8 cellular contexts compared by ENCODE assay signal in the genomic region with DNA sequence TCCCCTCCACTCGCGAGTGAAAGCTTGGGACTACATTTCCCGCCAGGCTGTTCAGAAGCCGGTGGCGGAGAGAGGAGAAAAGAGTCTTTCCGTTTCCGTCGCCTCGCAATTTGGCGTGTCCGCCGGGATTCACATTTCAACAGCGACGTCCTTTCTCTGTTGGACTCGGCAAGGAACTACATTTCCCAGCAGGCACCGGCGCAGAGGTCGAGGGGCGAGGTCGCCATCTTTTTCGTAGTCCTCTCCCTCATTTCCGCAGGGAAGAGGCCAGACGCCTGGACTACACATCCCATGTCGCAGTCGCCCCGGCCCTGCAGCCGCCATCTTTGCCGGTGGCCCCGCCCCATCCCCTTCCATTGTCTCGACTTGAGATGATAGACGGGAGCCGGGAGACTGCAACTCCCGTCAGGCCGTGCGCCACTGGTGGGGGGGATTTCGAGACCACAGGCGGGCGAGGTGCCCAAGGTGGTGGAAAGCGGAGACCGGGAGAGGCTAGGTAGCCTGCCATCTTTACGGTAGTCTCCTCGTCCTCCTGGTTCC. TPM values are rescaled to one million over a fixed set of nuclear protein-coding genes. Genes with fewer than 3 reads are reported as not detected.
DNase-seq lines count a peak whose midpoint lies in the region; ATAC-seq and TF ChIP-seq lines count a peak whose summit lies in the region.

No MANE protein-coding gene starts in this region.

- intact Hi-C loops in heart right ventricle (cut with DNase I), result loop anchor here in 5 of 10 donors (1.0 to 5.0 kb wide), 6 partner anchors 26 to 264 kb away; a partner anchor contains a TSS
- intact Hi-C loops in posterior cingulate gyrus (cut with DNase I), result loop anchor here (2.0 kb wide), 1 partner anchor 28 kb away; a partner anchor contains a TSS

- H3K27me3 ChIP-seq in heart right ventricle (no peaks in the 10 kb centered on the region), upper lobe of left lung (no peaks in the 10 kb centered on the region)

- H3K4me1 ChIP-seq in heart right ventricle (peaks cover 0 to 24% (median 16%) of the 10 kb centered on the region in 9 donors), upper lobe of left lung (peaks cover 11 to 33% (median 17%) of the 10 kb centered on the region in 4 donors)

- TF ChIP-seq EP300 in upper lobe of left lung (IDR thresholded peaks at IDR 0.05), result no peak

- ATAC-seq in HG02870 (IDR thresholded peaks at IDR 0.05; ENCODE audit: unreplicated experiment) (peak; percentile 72), heart right ventricle (peak; percentile 85 to 92 (median 88)), upper lobe of left lung (ENCODE audit: low FRiP score in 2 of 2) (peak; percentile 92 to 97)

- TF ChIP-seq POLR2A in upper lobe of left lung (IDR thresholded peaks at IDR 0.05), result peak in 1 of 4 donors; percentile 46

- H3K27ac ChIP-seq in heart right ventricle, result peak overlapping the region; percentile 86 to 97 (median 94)
- H3K27ac ChIP-seq in upper lobe of left lung, result peak overlapping the region; percentile 89 to 98 (median 96)

- DNase-seq in NCI-H146 (lab: John Stamatoyannopoulos, UW), result peak; percentile 100
- DNase-seq in T-helper 1 cell, result peak; percentile 99 to 100 (median 99)
- DNase-seq in amniotic stem cell (lab: John Stamatoyannopoulos, UW), result peak; percentile 99
- DNase-seq in heart right ventricle, result peak; percentile 99 to 100
- peak; percentile 100 for DNase-seq in posterior cingulate gyrus
- DNase-seq in upper lobe of left lung, result peak; percentile 98 to 100

- 0 to 1% methylated on average over 42 of the region's 42 CpGs for WGBS in heart right ventricle, 2 donors
- 0 to 1% methylated on average over 26 to 42 of the region's 42 CpGs for WGBS in upper lobe of left lung, 2 donors

- peak overlapping the region; percentile 64 for H3K4me3 ChIP-seq in GM12875 (ENCODE audit: low read depth, low read length)
- peak overlapping the region; percentile 50 to 89 (median 69) for H3K4me3 ChIP-seq in heart right ventricle
- peak overlapping the region; percentile 49 to 82 (median 74) for H3K4me3 ChIP-seq in upper lobe of left lung

- peaks cover 0 to 21% (median 0%) of the 10 kb centered on the region in 9 donors for H3K36me3 ChIP-seq in heart right ventricle
- peaks cover 0 to 13% (median 6%) of the 10 kb centered on the region in 4 donors for H3K36me3 ChIP-seq in upper lobe of left lung

- H3K9me3 ChIP-seq in heart right ventricle (no peaks in the 10 kb centered on the region), upper lobe of left lung (no peaks in the 10 kb centered on the region)

- TF ChIP-seq CTCF in GM12875 (IDR thresholded peaks at IDR 0.05; ENCODE audit: borderline replicate concordance, insufficient read depth, low read depth, low read length) (no peak), heart right ventricle (IDR thresholded peaks at IDR 0.05) (no peak), upper lobe of left lung (IDR thresholded peaks at IDR 0.05) (no peak)

RNA-seq across cellular contexts. Expression of a gene that starts 0.9 kb away (rescaled TPM):
- total RNA-seq in heart right ventricle, result 1 to 10 TPM; 4.1 to 8.7 (median 5.8) TPM
- 10 to 100 TPM in 1 of 2 donors, 1 to 10 TPM in 1; 5.4 to 14.1 TPM for polyA plus RNA-seq in heart right ventricle
- 10 to 100 TPM in 4 of 6 donors, 1 to 10 TPM in 2; 7.3 to 40.9 (median 15.5) TPM for total RNA-seq in upper lobe of left lung

RNA-seq across cellular contexts. Expression of a gene that starts 26.1 kb away (rescaled TPM):
- total RNA-seq in heart right ventricle, result 10 to 100 TPM in 9 of 10 donors, 1 to 10 TPM in 1; 8.6 to 28.2 (median 19.9) TPM
- 10 to 100 TPM in 1 of 2 donors, 1 to 10 TPM in 1; 6.5 to 10.4 TPM for polyA plus RNA-seq in heart right ventricle
- total RNA-seq in upper lobe of left lung, result 10 to 100 TPM in 2 of 6 donors, 1 to 10 TPM in 4; 4.2 to 14.5 (median 7.1) TPM

RNA-seq across cellular contexts. Expression of a gene that starts 26.4 kb away (rescaled TPM):
- total RNA-seq in heart right ventricle (10 to 100 TPM in 8 of 10 donors, 1 to 10 TPM in 2; 7.8 to 19.8 (median 11.4) TPM), upper lobe of left lung (10 to 100 TPM; 22.2 to 33.9 (median 28.4) TPM)
- polyA plus RNA-seq in heart right ventricle, result 10 to 100 TPM; 10.1 to 15.4 TPM

RNA-seq across cellular contexts. Expression of a gene that starts 28.6 kb away (rescaled TPM):
- total RNA-seq in heart right ventricle (10 to 100 TPM; 24.2 to 31.3 (median 27.0) TPM), upper lobe of left lung (10 to 100 TPM; 15.7 to 32.8 (median 28.2) TPM)
- polyA plus RNA-seq in heart right ventricle, result 10 to 100 TPM; 30.5 to 68.8 TPM

RNA-seq across cellular contexts. Expression of a gene that starts 35.1 kb away (rescaled TPM):
- total RNA-seq in heart right ventricle, result 10 to 100 TPM in 2 of 10 donors, 1 to 10 TPM in 8; 7.5 to 11.4 (median 9.2) TPM
- 10 to 100 TPM in 1 of 2 donors, 1 to 10 TPM in 1; 5.8 to 11.2 TPM for polyA plus RNA-seq in heart right ventricle
- total RNA-seq in upper lobe of left lung, result 10 to 100 TPM in 5 of 6 donors, 1 to 10 TPM in 1; 9.1 to 30.4 (median 17.0) TPM

Comparison
In these comparisons a context has a peak if more than half of its experiments do, and no peak if none do; other contexts are left out.
1. Peak in every context shown above with its lines: DNase-seq, ATAC-seq, H3K4me3 ChIP-seq and H3K27ac ChIP-seq.